8 cellular contexts compared by ENCODE assay signal in genomic region chr12:31118347-31118830, GRCh38. TPM values are rescaled to one million over a fixed set of nuclear protein-coding genes. Genes with fewer than 3 reads are reported as not detected.
DNase-seq lines count a peak whose midpoint lies in the region; ATAC-seq and TF ChIP-seq lines count a peak whose summit lies in the region.

No MANE protein-coding gene starts in this region.

- no peaks in the 10 kb centered on the region for H3K9me3 Mint-ChIP-seq in natural killer cell

- ATAC-seq in natural killer cell (peak; percentile 26 to 52 (median 37)), GM21423 (IDR thresholded peaks at IDR 0.05; ENCODE audit: unreplicated experiment) (no peak), GM18517 (IDR thresholded peaks at IDR 0.05; ENCODE audit: unreplicated experiment) (no peak)

- peak; percentile 30 to 31 for DNase-seq in activated CD4-positive, alpha-beta T cell treated with anti-CD3 and anti-CD28 coated beads for 4 hours
- no peak for DNase-seq in activated CD4-positive, alpha-beta T cell treated with anti-CD3 and anti-CD28 coated beads, Interleukin-2, amount 50 U/mL, for 1 hour
- peak; percentile 89 for DNase-seq in NCI-H2171 treated with DMSO at 0.1 percent for 48 hours (lab: John Stamatoyannopoulos, UW)
- peak; percentile 11 for DNase-seq in central memory CD4-positive, alpha-beta T cell
- no peak for DNase-seq in natural killer cell
- DNase-seq in occipital lobe (lab: John Stamatoyannopoulos, UW), result no peak

- no peak for TF ChIP-seq CTCF in natural killer cell (IDR thresholded peaks at IDR 0.05)

- peak overlapping the region; percentile 83 for H3K4me3 Mint-ChIP-seq in natural killer cell

- H3K4me1 Mint-ChIP-seq in natural killer cell, result peaks cover 0 to 11% of the 10 kb centered on the region in 2 donors

- no peaks in the 10 kb centered on the region for H3K36me3 Mint-ChIP-seq in natural killer cell

- intact Hi-C loops in natural killer cell (cut with micrococcal nuclease), result no loop called here

- peaks cover 2 to 6% of the 10 kb centered on the region in 2 donors for H3K27me3 Mint-ChIP-seq in natural killer cell (ENCODE audit: low read depth in 2 of 2)

- H3K27ac Mint-ChIP-seq in natural killer cell, result peak overlapping the region in 1 of 2 donors; percentile 11

RNA-seq across cellular contexts. Expression of gene DDX11, which starts 44.7 kb away (rescaled TPM):
- total RNA-seq in natural killer cell (10 to 100 TPM; 25.6 to 78.5 (median 59.3) TPM), occipital lobe (8.4 TPM)

Comparison
In these comparisons a context has a peak if more than half of its experiments do, and no peak if none do; other contexts are left out.
1. DNase-seq: peak in activated CD4-positive, alpha-beta T cell treated with anti-CD3 and anti-CD28 coated beads for 4 hours (2 of 2), NCI-H2171 treated with DMSO at 0.1 percent for 48 hours (single experiment) and central memory CD4-positive, alpha-beta T cell (single experiment); none in activated CD4-positive, alpha-beta T cell treated with anti-CD3 and anti-CD28 coated beads, Interleukin-2, amount 50 U/mL, for 1 hour (single experiment), natural killer cell (single experiment) and occipital lobe (single experiment).
2. ATAC-seq: peak in natural killer cell (3 of 3); none in GM21423 (single experiment) and GM18517 (single experiment).